ENCODE assay signal across 6 cellular contexts in the genomic region with DNA sequence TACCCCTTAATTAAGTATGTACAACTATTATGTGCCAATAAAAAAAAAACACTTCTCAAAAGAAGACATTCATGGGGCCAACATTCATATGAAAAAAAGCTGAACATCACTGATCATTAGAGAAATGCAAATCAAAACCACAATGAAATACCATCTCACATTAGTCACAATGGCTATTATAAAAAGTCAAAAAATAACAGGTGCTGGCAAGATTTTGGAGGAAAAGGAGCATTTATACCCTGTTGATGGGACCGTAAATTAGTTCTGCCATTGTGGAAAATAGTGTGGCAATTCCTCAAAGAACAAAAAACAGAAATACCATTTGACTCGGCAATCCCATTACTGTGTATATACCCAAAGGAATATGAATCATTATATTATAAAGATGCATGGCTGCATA.
"Had no signal": no experiment of that assay in that cellular context is flagged by ENCODE, and none has a peak within 500 bp of the region (broad histone marks: within the 10 kb centered on the region; RNA-seq: fewer than 3 reads in every experiment).

No MANE protein-coding gene starts in this region.

- H3K27ac ChIP-seq: HL-60 had no signal

- DNase-seq: IMR-90, KBM-7 had no signal

- H3K27ac Mint-ChIP-seq: IgD-negative memory B cell had no signal

- H3K4me3 ChIP-seq: K562 had no signal

- H3K4me3 Mint-ChIP-seq: IgD-negative memory B cell had no signal

- H3K27me3 Mint-ChIP-seq: IgD-negative memory B cell had no signal

- H3K4me1 Mint-ChIP-seq: IgD-negative memory B cell had no signal

- H3K36me3 Mint-ChIP-seq: IgD-negative memory B cell had no signal

- ATAC-seq: HepG2, K562 had no signal
